Comparison of ENCODE assay signal across 16 cellular contexts in genomic region chr22:31062566-31063230, GRCh38. TPM values are rescaled to one million over a fixed set of nuclear protein-coding genes. Genes with fewer than 3 reads are reported as not detected.
A peak's percentile ranks its signal among the peaks of the same experiment; 100 is the strongest.
DNase-seq lines count a peak whose midpoint lies in the region; ATAC-seq and TF ChIP-seq lines count a peak whose summit lies in the region.
"Had no signal": no experiment of that assay in that cellular context is flagged by ENCODE, and none has a peak within 500 bp of the region (broad histone marks: within the 10 kb centered on the region; RNA-seq: fewer than 3 reads in every experiment).

No MANE protein-coding gene starts in this region.

- H3F3A ChIP-seq in smooth muscle cell (ENCODE audit: low read depth): peaks cover 3% of the 10 kb centered on the region

- H3K4me3 ChIP-seq in HCT116 (replicated peaks in 1 of 2; ENCODE audit: low read depth in 1 of 2, low read length in 2 of 2): no peak overlapping the region
- no peak overlapping the region for H3K4me3 ChIP-seq in smooth muscle cell
- H3K4me3 ChIP-seq: BLaER1 treated with 17β-estradiol and CSF1 and Interleukin-3, amounts not matched to agents 10 nM and 100 nM had no signal

- H3K27me3 ChIP-seq in HCT116 (ENCODE audit: insufficient read depth, low read length) (no peaks in the 10 kb centered on the region), smooth muscle cell (ENCODE audit: low read depth) (no peaks in the 10 kb centered on the region)
- H3K27me3 ChIP-seq: BLaER1 treated with 17β-estradiol and CSF1 and Interleukin-3, amounts not matched to agents 10 nM and 100 nM had no signal

- TF ChIP-seq CTCF in HCT116 (IDR thresholded peaks at IDR 0.05 in 2 of 3, conservative IDR thresholded peaks at IDR 0.05 in 1 of 3; ENCODE audit: borderline replicate concordance in 1 of 3, insufficient read depth in 1 of 3, low read depth in 2 of 3, low read length in 2 of 3): no peak
- no peak for TF ChIP-seq CTCF in RWPE1 (conservative IDR thresholded peaks at IDR 0.05; ENCODE audit: low read depth)
- TF ChIP-seq CTCF in smooth muscle cell (IDR thresholded peaks at IDR 0.05; ENCODE audit: borderline replicate concordance, insufficient read depth, poor library complexity, severe bottlenecking): no peak

- no peaks in the 10 kb centered on the region for H4K20me1 ChIP-seq in HCT116 (ENCODE audit: insufficient read depth)
- H4K20me1 ChIP-seq in smooth muscle cell (ENCODE audit: low read depth): no peaks in the 10 kb centered on the region
- H4K20me1 ChIP-seq: BLaER1 treated with 17β-estradiol and CSF1 and Interleukin-3, amounts not matched to agents 10 nM and 100 nM had no signal

- intact Hi-C loops in HCT116 (cut with micrococcal nuclease): no loop called here

- peak overlapping the region; percentile 72; the same call in 1 of the 2 replicates for H3K27ac ChIP-seq in HCT116 (ENCODE audit: low read depth, low read length)
- H3K27ac ChIP-seq in RWPE1: peak overlapping the region; percentile 54
- peak overlapping the region; percentile 64 for H3K27ac ChIP-seq in epithelial cell of prostate
- peak overlapping the region; percentile 5 for H3K27ac ChIP-seq in smooth muscle cell (ENCODE audit: low read depth)
- H3K27ac ChIP-seq: BLaER1 treated with 17β-estradiol and CSF1 and Interleukin-3, amounts not matched to agents 10 nM and 100 nM had no signal

- H2AFZ ChIP-seq in HCT116 (ENCODE audit: low read depth, low read length, poor library complexity, severe bottlenecking): peak overlapping the region; percentile 84
- H2AFZ ChIP-seq in smooth muscle cell (ENCODE audit: low read depth): no peak overlapping the region

- TF ChIP-seq POLR2A in HCT116 (IDR thresholded peaks at IDR 0.05; ENCODE audit: borderline replicate concordance, extremely low read depth, insufficient read depth, insufficient read length): no peak

- POLR2A ChIA-PET in HCT116 (lab: Charles Lee) (interaction anchor here (5.6 kb wide), 1 partner anchor 19 kb away, joined by 86 read pairs; the partner anchor contains the start of gene SMTN), RWPE1 (lab: Yijun Ruan, JAX; ENCODE audit: low non-redundant PET) (no interaction called here)

- H3K79me2 ChIP-seq in HCT116 (ENCODE audit: insufficient read depth, low read length) (peaks cover 21% of the 10 kb centered on the region), smooth muscle cell (ENCODE audit: low read depth) (no peaks in the 10 kb centered on the region)

- H3K4me1 ChIP-seq in HCT116 (ENCODE audit: control insufficient read depth in 1 of 2, insufficient read depth in 2 of 2, low read length in 2 of 2) (peaks cover 9 to 31% of the 10 kb centered on the region in 2 experiments; a peak in 3 of 4 replicates), smooth muscle cell (ENCODE audit: low read depth) (no peaks in the 10 kb centered on the region)

- DNase-seq in HCT116 (ENCODE audit: low read depth, low spot score) (no peak), RWPE1 (ENCODE audit: low spot score) (no peak), epithelial cell of prostate (ENCODE audit: low read depth, low spot score) (no peak), smooth muscle cell (lab: John Stamatoyannopoulos, UW; ENCODE audit: unreplicated experiment) (no peak), DMS53 treated with DMSO at 0.1 percent for 48 hours (lab: John Stamatoyannopoulos, UW; ENCODE audit: unreplicated experiment) (no peak), DMS53 (lab: John Stamatoyannopoulos, UW) (no peak), HuH-7.5 (ENCODE audit: low spot score) (no peak)
- DNase-seq: Calu3; CD8-positive, alpha-beta T cell; H7; NCI-H1694 treated with DMSO at 0.1 percent for 48 hours; NCI-H526; SHP77 treated with DMSO at 0.1 percent for 48 hours; T-cell had no signal

- H3K9ac ChIP-seq in HCT116 (ENCODE audit: low read length) (peak overlapping the region; percentile 83; the same call in 1 of the 2 replicates), smooth muscle cell (ENCODE audit: low read depth) (no peak overlapping the region)
- H3K9ac ChIP-seq: BLaER1 treated with 17β-estradiol and CSF1 and Interleukin-3, amounts not matched to agents 10 nM and 100 nM had no signal

- RAD21 ChIA-PET in HCT116 (lab: Charles Lee; ENCODE audit: low non-redundant PET in 1 of 2, low total read pairs in 2 of 2, uncharacterized antibody in 2 of 2, unreplicated experiment in 2 of 2): no interaction called here

- H3K36me3 ChIP-seq in HCT116 (ENCODE audit: control insufficient read depth in 1 of 2, insufficient read depth in 2 of 2, low read length in 2 of 2): no peaks in the 10 kb centered on the region
- no peaks in the 10 kb centered on the region for H3K36me3 ChIP-seq in smooth muscle cell (ENCODE audit: low read depth)
- H3K36me3 ChIP-seq: BLaER1 treated with 17β-estradiol and CSF1 and Interleukin-3, amounts not matched to agents 10 nM and 100 nM had no signal

- no peak for ATAC-seq in HCT116
- ATAC-seq: CD8-positive, alpha-beta T cell; SK-N-SH treated with all-trans-retinoic acid at 6 μM for 48 hours; T-cell had no signal

- CTCF ChIA-PET in HCT116 (lab: Charles Lee): no interaction called here
- CTCF ChIA-PET in RWPE1 (lab: Yijun Ruan, JAX): no interaction called here

- H3K4me2 ChIP-seq in HCT116 (ENCODE audit: low read length) (peak overlapping the region; percentile 76), smooth muscle cell (no peak overlapping the region)
- H3K4me2 ChIP-seq: BLaER1 treated with 17β-estradiol and CSF1 and Interleukin-3, amounts not matched to agents 10 nM and 100 nM had no signal

- 58% methylated on average over 2 of the region's 2 CpGs for WGBS in smooth muscle cell (ENCODE audit: low lambda C conversion rate)

- TF ChIP-seq RAD21 in HCT116 (IDR thresholded peaks at IDR 0.05; ENCODE audit: low read depth): no peak

- no peaks in the 10 kb centered on the region for H3K9me3 ChIP-seq in HCT116 (ENCODE audit: control insufficient read depth in 1 of 2, insufficient read depth in 1 of 2, low read depth in 1 of 2, low read length in 2 of 2)
- no peaks in the 10 kb centered on the region for H3K9me3 ChIP-seq in smooth muscle cell (replicated peaks; ENCODE audit: low read depth)

- H3K9me2 ChIP-seq in HCT116 (ENCODE audit: insufficient read depth): no peaks in the 10 kb centered on the region

- BruUV-seq in HCT116 (replicated peaks; lab: Mats Ljungman, UMichigan): no TSS peak

TF ChIP-seq in HCT116, 20 proteins besides CTCF, POLR2A, EP300 and RAD21:
- TF ChIP-seq SP1 (IDR thresholded peaks at IDR 0.05; ENCODE audit: low read depth) (no peak), SRF (IDR thresholded peaks at IDR 0.05; ENCODE audit: low read depth) (no peak), EZH2phosphoT487 (IDR thresholded peaks at IDR 0.05; ENCODE audit: borderline replicate concordance) (no peak), YY1 (IDR thresholded peaks at IDR 0.05; ENCODE audit: extremely low read depth, insufficient replicate concordance, low read depth, low read length) (no peak), CEBPB (IDR thresholded peaks at IDR 0.05; ENCODE audit: low read depth) (no peak), ZNF274 (IDR thresholded peaks at IDR 0.05; ENCODE audit: low read depth, low read length) (no peak), EZH2 (IDR thresholded peaks at IDR 0.05) (no peak), TCF7L2 (IDR thresholded peaks at IDR 0.05; ENCODE audit: borderline replicate concordance, extremely low read depth, insufficient read depth, insufficient read length) (no peak), EGR1 (IDR thresholded peaks at IDR 0.05; ENCODE audit: low read depth) (no peak), ELF1 (IDR thresholded peaks at IDR 0.05; ENCODE audit: borderline replicate concordance, low read depth) (no peak), ZFX (IDR thresholded peaks at IDR 0.05) (no peak), JUND (IDR thresholded peaks at IDR 0.05) (no peak), CBX3 (IDR thresholded peaks at IDR 0.05; ENCODE audit: low read depth) (no peak), POLR2AphosphoS5 (IDR thresholded peaks at IDR 0.05; ENCODE audit: low read depth, low read length) (no peak), ZBTB33 (IDR thresholded peaks at IDR 0.05; ENCODE audit: extremely low read depth, insufficient replicate concordance, low read length) (no peak)
- TF ChIP-seq, protein P1, sequence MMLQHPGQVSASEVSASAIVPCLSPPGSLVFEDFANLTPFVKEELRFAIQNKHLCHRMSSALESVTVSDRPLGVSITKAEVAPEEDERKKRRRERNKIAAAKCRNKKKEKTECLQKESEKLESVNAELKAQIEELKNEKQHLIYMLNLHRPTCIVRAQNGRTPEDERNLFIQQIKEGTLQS (IDR thresholded peaks at IDR 0.05): no peak
- TF ChIP-seq, protein P2, sequence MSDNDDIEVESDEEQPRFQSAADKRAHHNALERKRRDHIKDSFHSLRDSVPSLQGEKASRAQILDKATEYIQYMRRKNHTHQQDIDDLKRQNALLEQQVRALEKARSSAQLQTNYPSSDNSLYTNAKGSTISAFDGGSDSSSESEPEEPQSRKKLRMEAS (IDR thresholded peaks at IDR 0.05): no peak

RNA-seq across cellular contexts. Expression of gene SMTN, which starts 18.4 kb away (rescaled TPM):
- total RNA-seq in HCT116 (2021; ENCODE audit: unreplicated experiment) (148 TPM), smooth muscle cell (46.2 and 58.6 TPM in 2 replicates)
- 134 TPM in 2 replicates for polyA plus RNA-seq in HCT116 (2012)
- polyA plus RNA-seq in smooth muscle cell: 108 and 122 TPM in 2 replicates

RNA-seq across cellular contexts. Expression of gene SELENOM, which starts 44.7 kb away (rescaled TPM):
- total RNA-seq in HCT116 (2021; ENCODE audit: unreplicated experiment): 65.6 TPM
- 53.2 and 56.6 TPM in 2 replicates for polyA plus RNA-seq in HCT116 (2012)
- total RNA-seq in smooth muscle cell: 450 and 487 TPM in 2 replicates
- 547 and 600 TPM in 2 replicates for polyA plus RNA-seq in smooth muscle cell
- total RNA-seq: Calu3 had no signal

Comparison
In these comparisons a context has a peak if more than half of its experiments do, and no peak if none do; other contexts are left out.
1. H3K27ac ChIP-seq: peak in every context shown above with its lines; median percentile 72 in HCT116; 64 in epithelial cell of prostate; 54 in RWPE1; 5 in smooth muscle cell.